Comparison of ENCODE assay signal across 14 cellular contexts in the genomic region with DNA sequence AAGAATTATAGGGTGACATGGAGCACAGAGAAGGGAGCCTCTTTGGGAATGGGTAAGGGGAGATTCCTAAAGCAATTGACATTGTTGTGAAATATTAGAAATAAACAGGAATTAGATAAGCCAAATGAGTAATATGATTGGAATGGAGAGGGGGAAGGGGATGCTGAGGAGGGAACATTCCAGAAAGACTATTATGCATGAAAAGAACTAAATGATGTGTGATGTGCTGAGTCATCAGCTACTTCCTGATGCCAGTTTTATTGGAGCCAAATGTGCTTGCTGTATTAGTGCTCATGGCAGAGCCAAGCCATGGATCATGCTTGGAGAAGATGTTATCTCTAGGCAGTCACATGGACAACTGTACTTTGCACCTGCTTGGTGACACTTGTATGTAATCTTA.
DNase-seq lines count a peak whose midpoint lies in the region; ATAC-seq, FAIRE-seq and TF ChIP-seq lines count a peak whose summit lies in the region.
"Had no signal": no experiment of that assay in that cellular context is flagged by ENCODE, and none has a peak within 500 bp of the region (broad histone marks: within the 10 kb centered on the region; RNA-seq: fewer than 3 reads in every experiment).

No MANE protein-coding gene starts in this region.

- no peak for TF ChIP-seq RAD21 in Ishikawa (IDR thresholded peaks at IDR 0.05; ENCODE audit: low read depth)

- H3K4me3 Mint-ChIP-seq in stimulated activated memory B cell treated with anti-CD40 and anti-IgM and Interleukin-4, amounts not matched to agents 10 μg/mL and 1 μg/mL and 100 μg/mL, for 72 hours = no peak overlapping the region
- H3K4me3 Mint-ChIP-seq: nephron progenitor cell had no signal

- H3K9me3 ChIP-seq in mammary epithelial cell (replicated peaks; ENCODE audit: insufficient read depth, low read length) (no peaks in the 10 kb centered on the region), tibial artery (no peaks in the 10 kb centered on the region)
- H3K9me3 ChIP-seq: body of pancreas, testis had no signal

- H3K36me3 Mint-ChIP-seq in stimulated activated memory B cell treated with anti-CD40 and anti-IgM and Interleukin-4, amounts not matched to agents 10 μg/mL and 1 μg/mL and 100 μg/mL, for 72 hours = no peaks in the 10 kb centered on the region

- H3K27ac Mint-ChIP-seq in stimulated activated memory B cell treated with anti-CD40 and anti-IgM and Interleukin-4, amounts not matched to agents 10 μg/mL and 1 μg/mL and 100 μg/mL, for 72 hours = no peak overlapping the region
- H3K27ac Mint-ChIP-seq: nephron progenitor cell had no signal

- intact Hi-C loops in mammary epithelial cell (cut with micrococcal nuclease) (no loop called here), Right ventricle myocardium inferior (cut with DNase I) (no loop called here), tibial artery (cut with DNase I; ENCODE audit: low total_unique reads) (no loop called here)

- H2AFZ ChIP-seq in mammary epithelial cell (ENCODE audit: low read depth, low read length) = no peak overlapping the region

- H3K27ac ChIP-seq in mammary epithelial cell (ENCODE audit: insufficient read depth, low read depth, low read length) = no peak overlapping the region
- no peak overlapping the region for H3K27ac ChIP-seq in tibial artery
- H3K27ac ChIP-seq: body of pancreas, testis had no signal

- BruUV-seq in mammary epithelial cell (replicated peaks; lab: Mats Ljungman, UMichigan) = no TSS peak

- TF ChIP-seq CTCF in AG09309 (IDR thresholded peaks at IDR 0.05; ENCODE audit: control insufficient read depth, insufficient read depth, low read depth, low read length, missing control alignments) (no peak), mammary epithelial cell (conservative IDR thresholded peaks at IDR 0.05 in 1 of 2, IDR thresholded peaks at IDR 0.05 in 1 of 2; ENCODE audit: extremely low read depth in 1 of 2, insufficient read depth in 1 of 2, low read depth in 1 of 2, low read length in 2 of 2) (no peak), kidney epithelial cell (IDR thresholded peaks at IDR 0.05; ENCODE audit: insufficient read depth, low read length, poor library complexity, severe bottlenecking) (no peak), tibial artery (IDR thresholded peaks at IDR 0.05) (no peak)

- H3K27me3 Mint-ChIP-seq in stimulated activated memory B cell treated with anti-CD40 and anti-IgM and Interleukin-4, amounts not matched to agents 10 μg/mL and 1 μg/mL and 100 μg/mL, for 72 hours = no peaks in the 10 kb centered on the region

- no peak for ATAC-seq in stimulated activated memory B cell treated with anti-CD40 and anti-IgM and Interleukin-4, amounts not matched to agents 10 μg/mL and 1 μg/mL and 100 μg/mL, for 72 hours
- ATAC-seq in Right ventricle myocardium inferior = no peak
- ATAC-seq: body of pancreas had no signal

- H3K4me3 ChIP-seq in AG09309 (ENCODE audit: control insufficient read depth, low read depth, low read length) (no peak overlapping the region), mammary epithelial cell (replicated peaks in 1 of 3; ENCODE audit: insufficient read depth in 1 of 3, low read depth in 2 of 3, low read length in 3 of 3) (no peak overlapping the region), kidney epithelial cell (ENCODE audit: low read depth, low read length) (no peak overlapping the region), tibial artery (no peak overlapping the region)
- H3K4me3 ChIP-seq: body of pancreas, testis had no signal

- H3K27me3 ChIP-seq in mammary epithelial cell (ENCODE audit: insufficient read depth, low read length) (no peaks in the 10 kb centered on the region), kidney epithelial cell (ENCODE audit: control insufficient read depth, insufficient read depth, low read length) (no peaks in the 10 kb centered on the region), tibial artery (no peaks in the 10 kb centered on the region)
- H3K27me3 ChIP-seq: body of pancreas, testis had no signal

- CTCF ChIA-PET in mammary epithelial cell (lab: Charles Lee; ENCODE audit: low non-redundant PET) = no interaction called here

- H3K4me2 ChIP-seq in mammary epithelial cell (ENCODE audit: insufficient read depth, low read depth, low read length) = no peak overlapping the region

- no peak for TF ChIP-seq POLR2A in H54 (IDR thresholded peaks at IDR 0.05; ENCODE audit: low read depth, low read length)

- H3K4me1 ChIP-seq in mammary epithelial cell (ENCODE audit: insufficient read depth, low read length) (peaks cover 6% of the 10 kb centered on the region), tibial artery (peaks cover 0 to 26% (median 2%) of the 10 kb centered on the region in 4 donors)
- H3K4me1 ChIP-seq: body of pancreas, testis had no signal

- TF ChIP-seq EP300 in Ishikawa (IDR thresholded peaks at IDR 0.05; ENCODE audit: borderline replicate concordance) = peak; percentile 91

- H3K9me3 Mint-ChIP-seq in stimulated activated memory B cell treated with anti-CD40 and anti-IgM and Interleukin-4, amounts not matched to agents 10 μg/mL and 1 μg/mL and 100 μg/mL, for 72 hours = peaks cover 4% of the 10 kb centered on the region

- H3K79me2 ChIP-seq in mammary epithelial cell (ENCODE audit: insufficient read depth, low read length) = no peaks in the 10 kb centered on the region

- no peaks in the 10 kb centered on the region for H4K20me1 ChIP-seq in mammary epithelial cell (ENCODE audit: insufficient read depth, low read length)

- in situ Hi-C loops in mammary epithelial cell (cut with MboI; ENCODE audit: low sequenced_read_pairs in 2 of 2) = no loop called here

- no peak for FAIRE-seq in H54 (lab: Jason Lieb, UNC)

- no peak overlapping the region for H3K9ac ChIP-seq in mammary epithelial cell (ENCODE audit: insufficient read depth, low read length)

- no peaks in the 10 kb centered on the region for H3K4me1 Mint-ChIP-seq in stimulated activated memory B cell treated with anti-CD40 and anti-IgM and Interleukin-4, amounts not matched to agents 10 μg/mL and 1 μg/mL and 100 μg/mL, for 72 hours

- dilution Hi-C loops in mammary epithelial cell (cut with HindIII; ENCODE audit: low sequenced_read_pairs) = no loop called here

- H3K36me3 ChIP-seq in mammary epithelial cell (ENCODE audit: insufficient read depth, low read length) (no peaks in the 10 kb centered on the region), kidney epithelial cell (ENCODE audit: control insufficient read depth, insufficient read depth, low read length) (no peaks in the 10 kb centered on the region), tibial artery (no peaks in the 10 kb centered on the region)

- DNase-seq in AG09309 (ENCODE audit: low read depth) (peak; percentile 63), mammary epithelial cell (peak; percentile 62), kidney epithelial cell (ENCODE audit: low read depth) (peak; percentile 76), Right ventricle myocardium inferior (ENCODE audit: missing footprints) (no peak), tibial artery (no peak), H54 (ENCODE audit: insufficient read length, low spot score) (no peak)
- DNase-seq: body of pancreas, H7, hypothalamus, NCI-H2107, nephron progenitor cell, testis had no signal

TF ChIP-seq in Ishikawa, 13 proteins besides CTCF, POLR2A, EP300 and RAD21:
- TF ChIP-seq, protein P1, sequence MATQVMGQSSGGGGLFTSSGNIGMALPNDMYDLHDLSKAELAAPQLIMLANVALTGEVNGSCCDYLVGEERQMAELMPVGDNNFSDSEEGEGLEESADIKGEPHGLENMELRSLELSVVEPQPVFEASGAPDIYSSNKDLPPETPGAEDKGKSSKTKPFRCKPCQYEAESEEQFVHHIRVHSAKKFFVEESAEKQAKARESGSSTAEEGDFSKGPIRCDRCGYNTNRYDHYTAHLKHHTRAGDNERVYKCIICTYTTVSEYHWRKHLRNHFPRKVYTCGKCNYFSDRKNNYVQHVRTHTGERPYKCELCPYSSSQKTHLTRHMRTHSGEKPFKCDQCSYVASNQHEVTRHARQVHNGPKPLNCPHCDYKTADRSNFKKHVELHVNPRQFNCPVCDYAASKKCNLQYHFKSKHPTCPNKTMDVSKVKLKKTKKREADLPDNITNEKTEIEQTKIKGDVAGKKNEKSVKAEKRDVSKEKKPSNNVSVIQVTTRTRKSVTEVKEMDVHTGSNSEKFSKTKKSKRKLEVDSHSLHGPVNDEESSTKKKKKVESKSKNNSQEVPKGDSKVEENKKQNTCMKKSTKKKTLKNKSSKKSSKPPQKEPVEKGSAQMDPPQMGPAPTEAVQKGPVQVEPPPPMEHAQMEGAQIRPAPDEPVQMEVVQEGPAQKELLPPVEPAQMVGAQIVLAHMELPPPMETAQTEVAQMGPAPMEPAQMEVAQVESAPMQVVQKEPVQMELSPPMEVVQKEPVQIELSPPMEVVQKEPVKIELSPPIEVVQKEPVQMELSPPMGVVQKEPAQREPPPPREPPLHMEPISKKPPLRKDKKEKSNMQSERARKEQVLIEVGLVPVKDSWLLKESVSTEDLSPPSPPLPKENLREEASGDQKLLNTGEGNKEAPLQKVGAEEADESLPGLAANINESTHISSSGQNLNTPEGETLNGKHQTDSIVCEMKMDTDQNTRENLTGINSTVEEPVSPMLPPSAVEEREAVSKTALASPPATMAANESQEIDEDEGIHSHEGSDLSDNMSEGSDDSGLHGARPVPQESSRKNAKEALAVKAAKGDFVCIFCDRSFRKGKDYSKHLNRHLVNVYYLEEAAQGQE (IDR thresholded peaks at IDR 0.05; ENCODE audit: low read depth) = no peak
- TF ChIP-seq NFIC (IDR thresholded peaks at IDR 0.05) (peak; percentile 68), TCF12 (IDR thresholded peaks at IDR 0.05; ENCODE audit: low read depth) (peak; percentile 81), CEBPB (IDR thresholded peaks at IDR 0.05) (peak; percentile 59), TEAD4 (IDR thresholded peaks at IDR 0.05) (peak; percentile 92), FOXM1 (IDR thresholded peaks at IDR 0.05; ENCODE audit: borderline replicate concordance, low read depth) (peak; percentile 58; the same call in 1 of the 2 replicates)
- TF ChIP-seq, protein P2, sequence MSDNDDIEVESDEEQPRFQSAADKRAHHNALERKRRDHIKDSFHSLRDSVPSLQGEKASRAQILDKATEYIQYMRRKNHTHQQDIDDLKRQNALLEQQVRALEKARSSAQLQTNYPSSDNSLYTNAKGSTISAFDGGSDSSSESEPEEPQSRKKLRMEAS (IDR thresholded peaks at IDR 0.05) = no peak; the same call in 1 of the 2 replicates
- TF ChIP-seq, protein P3, sequence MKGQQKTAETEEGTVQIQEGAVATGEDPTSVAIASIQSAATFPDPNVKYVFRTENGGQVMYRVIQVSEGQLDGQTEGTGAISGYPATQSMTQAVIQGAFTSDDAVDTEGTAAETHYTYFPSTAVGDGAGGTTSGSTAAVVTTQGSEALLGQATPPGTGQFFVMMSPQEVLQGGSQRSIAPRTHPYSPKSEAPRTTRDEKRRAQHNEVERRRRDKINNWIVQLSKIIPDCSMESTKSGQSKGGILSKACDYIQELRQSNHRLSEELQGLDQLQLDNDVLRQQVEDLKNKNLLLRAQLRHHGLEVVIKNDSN (IDR thresholded peaks at IDR 0.05) = no peak

Comparison
In these comparisons a context has a peak if more than half of its experiments do, and no peak if none do; other contexts are left out.
1. DNase-seq: peak in AG09309 (single experiment), mammary epithelial cell (single experiment) and kidney epithelial cell (single experiment); none in Right ventricle myocardium inferior (single experiment), tibial artery (0 of 2) and H54 (single experiment).